In genomic region chr22:36250292-36250960, GRCh38 we compare ENCODE assay signal across 2 cellular contexts. TPM values are rescaled to one million over a fixed set of nuclear protein-coding genes. Genes with fewer than 3 reads are reported as not detected.
"Had no signal": no experiment of that assay in that cellular context is flagged by ENCODE, and none has a peak within 500 bp of the region (broad histone marks: within the 10 kb centered on the region; RNA-seq: fewer than 3 reads in every experiment).

No MANE protein-coding gene starts in this region.

RNA-seq across cellular contexts. Expression of gene APOL4, which starts 48.8 kb away (rescaled TPM):
- total RNA-seq: astrocyte, kidney epithelial cell had no signal
